Comparison of ENCODE assay signal across 19 cellular contexts in the genomic region with DNA sequence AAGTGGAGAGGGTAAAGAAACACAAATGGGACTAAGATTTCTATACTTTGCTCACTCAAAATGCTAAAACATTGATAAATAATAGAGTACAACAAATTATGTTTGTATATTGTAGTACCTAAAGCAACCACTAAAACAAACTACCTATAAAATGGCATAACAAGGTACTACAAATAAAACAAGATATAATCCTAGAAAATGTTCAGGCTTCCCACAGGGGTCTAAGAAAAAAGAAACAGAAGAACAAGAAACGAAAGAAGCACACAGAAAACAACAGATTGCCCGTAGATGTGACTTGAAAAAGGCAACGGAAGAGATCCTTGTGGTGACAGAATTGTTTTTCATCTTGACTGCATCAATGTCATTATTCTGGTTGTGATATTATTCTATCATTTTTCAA.
DNase-seq lines count a peak whose midpoint lies in the region; ATAC-seq and TF ChIP-seq lines count a peak whose summit lies in the region.
"Had no signal": no experiment of that assay in that cellular context is flagged by ENCODE, and none has a peak within 500 bp of the region (broad histone marks: within the 10 kb centered on the region; RNA-seq: fewer than 3 reads in every experiment).

No MANE protein-coding gene starts in this region.

- H3F3A ChIP-seq in PC-9 (ENCODE audit: insufficient read depth, low read depth) = no peaks in the 10 kb centered on the region

- H3K4me2 ChIP-seq in PC-9 = no peak overlapping the region
- H3K4me2 ChIP-seq: A549 had no signal

- no peaks in the 10 kb centered on the region for H3K9me3 ChIP-seq in breast epithelium
- 0 out of 2 replicates have a peak, but pooled peaks cover 3% of the 10 kb centered on the region for H3K9me3 ChIP-seq in PC-9 (ENCODE audit: insufficient read depth, low read depth)
- H3K9me3 ChIP-seq: A549 had no signal

- H3K9me2 ChIP-seq in PC-9 (ENCODE audit: insufficient read depth) = no peaks in the 10 kb centered on the region

- H3K4me1 Mint-ChIP-seq in MCF 10A (ENCODE audit: insufficient read depth, unreplicated experiment) = no peaks in the 10 kb centered on the region
- H3K4me1 Mint-ChIP-seq in type B pancreatic cell (ENCODE audit: unreplicated experiment) = no peaks in the 10 kb centered on the region
- H3K4me1 Mint-ChIP-seq: CD4-positive, CD25-positive, alpha-beta regulatory T cell had no signal

- H3K27me3 ChIP-seq in breast epithelium (no peaks in the 10 kb centered on the region), PC-9 (ENCODE audit: insufficient read depth, low read depth) (no peaks in the 10 kb centered on the region)

- intact Hi-C loops in MCF 10A (cut with micrococcal nuclease) (no loop called here), breast epithelium (cut with DNase I; ENCODE audit: low total_unique reads) (no loop called here), PC-9 (cut with micrococcal nuclease; ENCODE audit: unreplicated experiment) (no loop called here)

- DNase-seq in MCF 10A (ENCODE audit: unreplicated experiment) (no peak), breast epithelium (ENCODE audit: low spot score in 2 of 2) (no peak), PC-9 (no peak), fibroblast of the aortic adventitia (ENCODE audit: low read depth) (no peak), type B pancreatic cell (ENCODE audit: extremely low spot score, unreplicated experiment) (no peak)
- no peak for DNase-seq in activated naive CD4-positive, alpha-beta T cell (lab: John Stamatoyannopoulos, UW)
- DNase-seq in activated naive CD4-positive, alpha-beta T cell treated with anti-CD3 and anti-CD28 coated beads, Interleukin-2, amount 50 U/mL, for 72 hours (ENCODE audit: low spot score in 2 of 2) = no peak
- DNase-seq: CD4-positive, CD25-positive, alpha-beta regulatory T cell; DMS79 treated with DMSO at 0.1 percent for 48 hours; GOT3; NCI-H1417; NCI-H1930; NCI-H2171; NCI-H446 treated with DMSO at 0.1 percent for 48 hours; NCI-H774; SHP77 had no signal

- H3K36me3 Mint-ChIP-seq in MCF 10A (ENCODE audit: insufficient read depth, unreplicated experiment) = no peaks in the 10 kb centered on the region
- H3K36me3 Mint-ChIP-seq in type B pancreatic cell = no peaks in the 10 kb centered on the region
- H3K36me3 Mint-ChIP-seq in activated naive CD4-positive, alpha-beta T cell treated with anti-CD3 and anti-CD28 coated beads, Interleukin-2, amount 50 U/mL, for 72 hours = no peaks in the 10 kb centered on the region
- H3K36me3 Mint-ChIP-seq: CD4-positive, CD25-positive, alpha-beta regulatory T cell had no signal

- H3K4me1 ChIP-seq in breast epithelium (no peaks in the 10 kb centered on the region), PC-9 (replicated peaks; ENCODE audit: insufficient read depth) (no peaks in the 10 kb centered on the region)
- H3K4me1 ChIP-seq: A549 had no signal

- no peaks in the 10 kb centered on the region for H4K20me1 ChIP-seq in PC-9 (ENCODE audit: insufficient read depth)

- H3K9me3 Mint-ChIP-seq in MCF 10A (ENCODE audit: unreplicated experiment) (no peaks in the 10 kb centered on the region), type B pancreatic cell (no peaks in the 10 kb centered on the region)
- peaks cover 0 to 16% of the 10 kb centered on the region in 2 donors for H3K9me3 Mint-ChIP-seq in activated naive CD4-positive, alpha-beta T cell treated with anti-CD3 and anti-CD28 coated beads, Interleukin-2, amount 50 U/mL, for 72 hours

- no peak overlapping the region for H2AFZ ChIP-seq in PC-9

- POLR2A ChIA-PET in MCF 10A (lab: Yijun Ruan, JAX) = no interaction called here
- POLR2A ChIA-PET in PC-9 (lab: Charles Lee; ENCODE audit: unreplicated experiment) = no interaction called here

- H3K4me3 Mint-ChIP-seq in MCF 10A (ENCODE audit: unreplicated experiment) (no peak overlapping the region), type B pancreatic cell (no peak overlapping the region)
- H3K4me3 Mint-ChIP-seq: CD4-positive, CD25-positive, alpha-beta regulatory T cell had no signal

- no TSS peak for BruUV-seq in MCF 10A (replicated peaks; lab: Mats Ljungman, UMichigan)
- no TSS peak for BruUV-seq in PC-9 (replicated peaks; lab: Mats Ljungman, UMichigan)

- TF ChIP-seq POLR2A in breast epithelium (IDR thresholded peaks at IDR 0.05) = no peak

- H3K36me3 ChIP-seq in breast epithelium (no peaks in the 10 kb centered on the region), PC-9 (ENCODE audit: low read depth) (no peaks in the 10 kb centered on the region)

- H3K79me2 ChIP-seq in PC-9 (ENCODE audit: low read depth) = no peaks in the 10 kb centered on the region

- no peak overlapping the region for H3K27ac Mint-ChIP-seq in MCF 10A (ENCODE audit: low read depth, unreplicated experiment)
- H3K27ac Mint-ChIP-seq in type B pancreatic cell = no peak overlapping the region
- no peak overlapping the region for H3K27ac Mint-ChIP-seq in activated naive CD4-positive, alpha-beta T cell treated with anti-CD3 and anti-CD28 coated beads, Interleukin-2, amount 50 U/mL, for 72 hours
- H3K27ac Mint-ChIP-seq: CD4-positive, CD25-positive, alpha-beta regulatory T cell had no signal

- no peaks in the 10 kb centered on the region for H3K27me3 Mint-ChIP-seq in MCF 10A (ENCODE audit: insufficient read depth, unreplicated experiment)
- no peaks in the 10 kb centered on the region for H3K27me3 Mint-ChIP-seq in type B pancreatic cell
- H3K27me3 Mint-ChIP-seq: CD4-positive, CD25-positive, alpha-beta regulatory T cell had no signal

- no peak for ATAC-seq in activated naive CD4-positive, alpha-beta T cell treated with anti-CD3 and anti-CD28 coated beads, Interleukin-2, amount 50 U/mL, for 72 hours
- ATAC-seq in GM19397 (IDR thresholded peaks at IDR 0.05; ENCODE audit: unreplicated experiment) = no peak
- ATAC-seq: A549, HepG2 had no signal

- CTCF ChIA-PET in MCF 10A (lab: Yijun Ruan, JAX) = no interaction called here
- CTCF ChIA-PET in PC-9 (lab: Charles Lee) = no interaction called here

- H3K4me3 ChIP-seq in breast epithelium = no peak overlapping the region
- H3K4me3 ChIP-seq in PC-9 = no peak overlapping the region
- no peak overlapping the region for H3K4me3 ChIP-seq in fibroblast of the aortic adventitia (ENCODE audit: low read depth, low read length)
- H3K4me3 ChIP-seq: A549 had no signal

- TF ChIP-seq CTCF in MCF 10A (IDR thresholded peaks at IDR 0.05; ENCODE audit: unreplicated experiment) (peak; percentile 6), breast epithelium (IDR thresholded peaks at IDR 0.05) (no peak), PC-9 (conservative IDR thresholded peaks at IDR 0.05) (peak; percentile 48), fibroblast of the aortic adventitia (IDR thresholded peaks at IDR 0.05; ENCODE audit: insufficient read depth, low read length) (peak; percentile 16), type B pancreatic cell (conservative IDR thresholded peaks at IDR 0.05) (peak; percentile 62)

- H3K27ac ChIP-seq in breast epithelium (no peak overlapping the region), PC-9 (no peak overlapping the region)
- H3K27ac ChIP-seq: A549 had no signal

Comparison
In these comparisons a context has a peak if more than half of its experiments do, and no peak if none do; other contexts are left out.
1. CTCF ChIP-seq: peak in MCF 10A (single experiment), PC-9 (single experiment), fibroblast of the aortic adventitia (single experiment) and type B pancreatic cell (single experiment); none in breast epithelium (0 of 3).